17 cellular contexts compared by ENCODE assay signal in genomic region chr6:107862383-107862782, GRCh38.
"Had no signal": no experiment of that assay in that cellular context is flagged by ENCODE, and none has a peak within 500 bp of the region (broad histone marks: within the 10 kb centered on the region; RNA-seq: fewer than 3 reads in every experiment).

No MANE protein-coding gene starts in this region.

- H3K4me3 ChIP-seq: gastroesophageal sphincter, heart right ventricle, lower lobe of right lung, ovary, psoas muscle, sigmoid colon had no signal

- FAIRE-seq: astrocyte, bronchial epithelial cell had no signal

- DNase-seq: activated CD4-positive, alpha-beta T cell treated with anti-CD3 and anti-CD28 coated beads for 36 hours; activated CD4-positive, alpha-beta T cell treated with anti-CD3 and anti-CD28 coated beads, Interleukin-2, amount 50 U/mL, for 48 hours; activated gamma-delta T cell; effector CD4-positive, alpha-beta T cell; heart right ventricle; immature natural killer cell; left cardiac atrium; lower lobe of right lung; naive thymus-derived CD8-positive, alpha-beta T cell; ovary; psoas muscle; sigmoid colon; stimulated activated CD4-positive, alpha-beta T cell treated with anti-CD3 and anti-CD28 coated beads, Interleukin-4, amount 100 ng/mL, for 24 hours; WERI-Rb-1 had no signal
